23 cellular contexts compared by ENCODE assay signal in the genomic region with DNA sequence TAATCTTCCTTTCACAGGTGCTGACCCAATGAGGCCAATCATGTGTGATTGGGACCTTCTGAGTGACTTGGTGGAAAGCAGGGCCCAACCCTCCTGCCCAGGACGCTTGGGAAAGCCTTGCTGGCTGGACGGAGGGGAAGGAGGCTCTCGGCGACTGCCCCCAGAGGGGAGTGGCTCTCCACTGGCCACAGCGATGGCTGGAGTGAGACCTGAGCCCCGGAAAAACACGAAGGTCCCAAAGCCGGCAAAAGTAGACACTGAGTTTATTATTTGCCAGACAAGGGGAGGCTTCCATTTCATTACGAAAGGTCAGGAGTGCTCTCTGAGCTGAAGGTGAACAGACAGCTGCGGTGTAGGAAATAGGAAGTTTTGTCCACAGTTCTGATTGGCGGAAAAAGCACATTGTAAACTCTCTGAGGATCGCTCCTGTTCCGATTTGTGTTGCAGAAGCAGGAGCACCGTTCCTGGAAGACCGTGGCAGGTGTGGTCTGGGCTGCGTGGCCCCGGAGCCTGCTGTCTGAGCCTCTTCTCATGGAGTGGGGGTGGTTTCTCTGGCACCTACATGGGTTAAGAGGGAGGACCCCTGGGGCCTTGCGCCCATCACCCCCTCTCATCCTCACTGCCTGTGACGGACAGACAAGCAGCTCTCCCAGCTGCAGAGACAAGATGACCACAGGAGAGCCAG. TPM values are rescaled to one million over a fixed set of nuclear protein-coding genes. Genes with fewer than 3 reads are reported as not detected.
"Had no signal": no experiment of that assay in that cellular context is flagged by ENCODE, and none has a peak within 500 bp of the region (broad histone marks: within the 10 kb centered on the region; RNA-seq: fewer than 3 reads in every experiment).

No MANE protein-coding gene starts in this region.

- H3K4me2 ChIP-seq: smooth muscle cell had no signal

- H3K27me3 ChIP-seq: right lobe of liver, upper lobe of left lung had no signal

- H3K27ac ChIP-seq: coronary artery, right lobe of liver had no signal

- ATAC-seq: activated CD4-positive, alpha-beta T cell treated with anti-CD3 and anti-CD28 coated beads for 36 hours; activated CD8-positive, alpha-beta memory T cell treated with anti-CD3 and anti-CD28 coated beads, Interleukin-2, amount 10 ng/mL, durations not matched to agents 7 days and 5 days had no signal

- H3K36me3 ChIP-seq: esophagus squamous epithelium, right lobe of liver, upper lobe of left lung had no signal

- H3K9me3 ChIP-seq: right lobe of liver had no signal

- H3K4me1 ChIP-seq: right lobe of liver had no signal

- DNase-seq: activated CD4-positive, alpha-beta memory T cell treated with anti-CD3 and anti-CD28 coated beads for 36 hours; activated CD4-positive, alpha-beta T cell treated with anti-CD3 and anti-CD28 coated beads for 36 hours; activated CD8-positive, alpha-beta memory T cell treated with anti-CD3 and anti-CD28 coated beads, Interleukin-2, amount 10 ng/mL, durations not matched to agents 7 days and 5 days; activated T-cell treated with anti-CD3 and anti-CD28 coated beads, Interleukin-2, amount 50 U/mL, for 1 hour; central memory CD4-positive, alpha-beta T cell; esophagus squamous epithelium; hypothalamus; stimulated activated CD4-positive, alpha-beta T cell treated with anti-CD3 and anti-CD28 coated beads, Interleukin-4, amount 100 ng/mL, for 4 hours; stimulated activated CD8-positive, alpha-beta memory T cell treated with anti-CD3 and anti-CD28 coated beads, Interleukin-4, amount 100 ng/mL, for 48 hours; stimulated activated naive CD4-positive, alpha-beta T cell treated with Interleukin-2 at 50 U/mL for 16 hours; substantia nigra; T-helper 2 cell had no signal

- H3K4me3 ChIP-seq: coronary artery, esophagus squamous epithelium, right lobe of liver, smooth muscle cell, upper lobe of left lung had no signal

RNA-seq across cellular contexts. Expression of gene KRTAP10-1, which starts 41.6 kb away (rescaled TPM):
- total RNA-seq: activated CD4-positive, alpha-beta memory T cell treated with anti-CD3 and anti-CD28 coated beads for 36 hours; activated CD4-positive, alpha-beta T cell treated with anti-CD3 and anti-CD28 coated beads for 36 hours; activated CD8-positive, alpha-beta memory T cell treated with anti-CD3 and anti-CD28 coated beads, Interleukin-2, amount 10 ng/mL, durations not matched to agents 7 days and 5 days; activated T-helper 2 cell treated with anti-CD3 and anti-CD28 coated beads, Interferon-gamma antibody, Interleukin-2, Interleukin-4, amounts not matched to agents 10 μg/mL and 5 μg/mL and 100 μg/mL, durations not matched to agents 14 hours and 24 hours and 36 hours; esophagus squamous epithelium; fibroblast of villous mesenchyme; glomerular endothelial cell; kidney epithelial cell; mesenteric fat pad; osteocyte; pulmonary artery endothelial cell; right lobe of liver; smooth muscle cell; upper lobe of left lung had no signal
- polyA plus RNA-seq: smooth muscle cell had no signal

RNA-seq across cellular contexts. Expression of gene KRTAP10-2, which starts 52.9 kb away (rescaled TPM):
- total RNA-seq: activated CD4-positive, alpha-beta memory T cell treated with anti-CD3 and anti-CD28 coated beads for 36 hours; activated CD4-positive, alpha-beta T cell treated with anti-CD3 and anti-CD28 coated beads for 36 hours; activated CD8-positive, alpha-beta memory T cell treated with anti-CD3 and anti-CD28 coated beads, Interleukin-2, amount 10 ng/mL, durations not matched to agents 7 days and 5 days; activated T-helper 2 cell treated with anti-CD3 and anti-CD28 coated beads, Interferon-gamma antibody, Interleukin-2, Interleukin-4, amounts not matched to agents 10 μg/mL and 5 μg/mL and 100 μg/mL, durations not matched to agents 14 hours and 24 hours and 36 hours; esophagus squamous epithelium; fibroblast of villous mesenchyme; glomerular endothelial cell; kidney epithelial cell; mesenteric fat pad; osteocyte; pulmonary artery endothelial cell; right lobe of liver; smooth muscle cell; upper lobe of left lung had no signal
- polyA plus RNA-seq: smooth muscle cell had no signal
